Comparison of ENCODE assay signal across 12 cellular contexts in genomic region chr10:128123853-128124252, GRCh38. TPM values are rescaled to one million over a fixed set of nuclear protein-coding genes. Genes with fewer than 3 reads are reported as not detected.
A peak's percentile ranks its signal among the peaks of the same experiment; 100 is the strongest.
DNase-seq lines count a peak whose midpoint lies in the region; ATAC-seq, FAIRE-seq and TF ChIP-seq lines count a peak whose summit lies in the region.
"Had no signal": no experiment of that assay in that cellular context is flagged by ENCODE, and none has a peak within 500 bp of the region (broad histone marks: within the 10 kb centered on the region; RNA-seq: fewer than 3 reads in every experiment).

No MANE protein-coding gene starts in this region.

- CTCF ChIA-PET in GM12878 (lab: Yijun Ruan, JAX), result interaction anchor here (0.6 to 2.5 kb wide), 10 partner anchors 9 to 265 kb away, joined by 3 to 11 read pairs (median 5); no protein-coding TSS in a partner anchor
- CTCF ChIA-PET in HEK293T (lab: Yijun Ruan, JAX), result no interaction called here

- DNase-seq in T-helper 2 cell treated with Interferon-gamma antibody and Interleukin-4, amounts not matched to agents 5 μg/mL and 100 μg/mL, for 36 hours (ENCODE audit: low spot score), result no peak
- no peak for DNase-seq in T-helper 2 cell
- no peak for DNase-seq in NB4 (ENCODE audit: low read depth)
- no peak for DNase-seq in GM12878 (ENCODE audit: low read depth, low spot score)
- no peak for DNase-seq in osteocyte (ENCODE audit: extremely low spot score, unreplicated experiment)
- no peak for DNase-seq in aorta
- DNase-seq in HEK293T (ENCODE audit: extremely low spot score), result no peak
- DNase-seq: GOT3, NCI-H510A had no signal

- intact Hi-C loops in GM12878 (cut with micrococcal nuclease; ENCODE audit: unreplicated experiment) (no loop called here), aorta (cut with DNase I) (no loop called here)

- peaks cover 60% of the 10 kb centered on the region for H3K4me1 Mint-ChIP-seq in T-helper 2 cell treated with Interferon-gamma antibody and Interleukin-4, amounts not matched to agents 5 μg/mL and 100 μg/mL, for 36 hours (ENCODE audit: low read depth)
- peaks cover 38% of the 10 kb centered on the region for H3K4me1 Mint-ChIP-seq in osteocyte (ENCODE audit: unreplicated experiment)

- TF ChIP-seq POLR2A in NB4 (IDR thresholded peaks at IDR 0.05; ENCODE audit: extremely low read depth, insufficient read length) (no peak), GM12878 (IDR thresholded peaks at IDR 0.05; ENCODE audit: low read depth, low read length) (no peak)

- H3K27me3 ChIP-seq in GM12878 (replicated peaks in 1 of 2; ENCODE audit: control insufficient read depth in 2 of 2, insufficient read depth in 2 of 2, low read length in 1 of 2), result no peaks in the 10 kb centered on the region
- H3K27me3 ChIP-seq in aorta (ENCODE audit: control insufficient read depth in 1 of 2, insufficient read depth in 2 of 2, low read length in 1 of 2), result no peaks in the 10 kb centered on the region

- H3K27me3 Mint-ChIP-seq in T-helper 2 cell treated with Interferon-gamma antibody and Interleukin-4, amounts not matched to agents 5 μg/mL and 100 μg/mL, for 36 hours (ENCODE audit: low read depth), result no peaks in the 10 kb centered on the region
- no peaks in the 10 kb centered on the region for H3K27me3 Mint-ChIP-seq in osteocyte (ENCODE audit: unreplicated experiment)

- H3K36me3 ChIP-seq in GM12878 (ENCODE audit: control insufficient read depth in 2 of 2, insufficient read depth in 2 of 2, low read length in 1 of 2) (peaks cover 0 to 10% of the 10 kb centered on the region in 2 experiments; a peak in 3 of 4 replicates), aorta (ENCODE audit: control insufficient read depth in 1 of 2, insufficient read depth in 2 of 2, low read length in 1 of 2) (no peaks in the 10 kb centered on the region)
- H3K36me3 ChIP-seq: tibial nerve had no signal

- H3K27ac ChIP-seq in GM12878 (ENCODE audit: control insufficient read depth, insufficient read depth), result no peak overlapping the region
- no peak overlapping the region for H3K27ac ChIP-seq in aorta (ENCODE audit: low read depth in 1 of 2, low read length in 2 of 2)
- H3K27ac ChIP-seq: coronary artery, tibial nerve had no signal

- H3K4me1 ChIP-seq in GM12878 (ENCODE audit: control insufficient read depth, insufficient read depth, low read length) (peaks cover 6% of the 10 kb centered on the region), aorta (ENCODE audit: control insufficient read depth in 1 of 2, insufficient read depth in 2 of 2, low read length in 2 of 2) (no peaks in the 10 kb centered on the region)

- H3K27ac Mint-ChIP-seq in T-helper 2 cell treated with Interferon-gamma antibody and Interleukin-4, amounts not matched to agents 5 μg/mL and 100 μg/mL, for 36 hours, result peak overlapping the region; percentile 95
- no peak overlapping the region for H3K27ac Mint-ChIP-seq in osteocyte (ENCODE audit: unreplicated experiment)

- no peak for TF ChIP-seq RAD21 in GM12878 (IDR thresholded peaks at IDR 0.05; ENCODE audit: insufficient read depth, low read depth, low read length)

- peak overlapping the region; percentile 88 for H3K4me2 ChIP-seq in GM12878 (ENCODE audit: control insufficient read depth, insufficient read depth)

- no peak for FAIRE-seq in GM12878 (lab: Jason Lieb, UNC)

- in situ Hi-C loops in GM12878 (cut with MboI), result no loop called here

- H3K79me2 ChIP-seq in GM12878 (ENCODE audit: control insufficient read depth, insufficient read depth, low read length), result peaks cover 66% of the 10 kb centered on the region

- BruUV-seq in GM12878 (replicated peaks; lab: Mats Ljungman, UMichigan), result no TSS peak

- H3K4me3 ChIP-seq in NB4 (ENCODE audit: low read depth, low read length) (peak overlapping the region; percentile 94), GM12878 (peak overlapping the region; percentile 84), aorta (ENCODE audit: low read length in 2 of 2) (no peak overlapping the region)
- H3K4me3 ChIP-seq: coronary artery, tibial nerve had no signal

- peak overlapping the region; percentile 88; the same call in 1 of the 2 replicates for H3K9ac ChIP-seq in GM12878 (ENCODE audit: control insufficient read depth, insufficient read depth, low read length)

- no peaks in the 10 kb centered on the region for H4K20me1 ChIP-seq in GM12878 (ENCODE audit: control insufficient read depth, insufficient read depth)

- TF ChIP-seq EP300 in GM12878 (IDR thresholded peaks at IDR 0.05; ENCODE audit: borderline replicate concordance in 1 of 2, control insufficient read depth in 1 of 2, low read depth in 2 of 2, low read length in 2 of 2), result no peak

- H3K9me3 ChIP-seq in GM12878 (replicated peaks; ENCODE audit: control insufficient read depth, insufficient read depth, low read length) (no peaks in the 10 kb centered on the region), aorta (ENCODE audit: control insufficient read depth, low read length) (no peaks in the 10 kb centered on the region)
- H3K9me3 ChIP-seq: tibial nerve had no signal

- no peak for ATAC-seq in GM12878
- no peak for ATAC-seq in aorta (ENCODE audit: low FRiP score)
- ATAC-seq in GM21529 (IDR thresholded peaks at IDR 0.05; ENCODE audit: unreplicated experiment), result no peak

- peaks cover 56% of the 10 kb centered on the region for H3K36me3 Mint-ChIP-seq in T-helper 2 cell treated with Interferon-gamma antibody and Interleukin-4, amounts not matched to agents 5 μg/mL and 100 μg/mL, for 36 hours (ENCODE audit: low read depth)
- no peaks in the 10 kb centered on the region for H3K36me3 Mint-ChIP-seq in osteocyte (ENCODE audit: unreplicated experiment)

- POLR2A ChIA-PET in GM12878 (lab: Charles Lee) (interaction anchor here (0.6 to 3.6 kb wide), 4 partner anchors 8 to 61 kb away, joined by 3 to 24 read pairs (median 4); no protein-coding TSS in a partner anchor), HEK293T (lab: Yijun Ruan, JAX) (no interaction called here)

- SMC1A ChIA-PET in GM12878 (lab: Charles Lee; ENCODE audit: uncharacterized antibody, unreplicated experiment), result interaction anchor here (0.7 to 2.0 kb wide), 7 partner anchors 10 to 111 kb away, joined by 3 to 8 read pairs (median 4); no protein-coding TSS in a partner anchor

- no peak overlapping the region for H2AFZ ChIP-seq in GM12878 (ENCODE audit: control insufficient read depth, low read depth, low read length)

- no peak for TF ChIP-seq CTCF in NB4 (IDR thresholded peaks at IDR 0.05; ENCODE audit: low read depth, low read length)
- no peak for TF ChIP-seq CTCF in GM12878 (IDR thresholded peaks at IDR 0.05 in 2 of 3, conservative IDR thresholded peaks at IDR 0.05 in 1 of 3; ENCODE audit: control insufficient read depth in 2 of 3, extremely low read depth in 1 of 3, insufficient read depth in 1 of 3, low read depth in 3 of 3, low read length in 3 of 3)
- no peak for TF ChIP-seq CTCF in osteocyte (IDR thresholded peaks at IDR 0.05)

- H3K4me3 Mint-ChIP-seq in T-helper 2 cell treated with Interferon-gamma antibody and Interleukin-4, amounts not matched to agents 5 μg/mL and 100 μg/mL, for 36 hours, result peak overlapping the region; percentile 97
- peak overlapping the region; percentile 88 for H3K4me3 Mint-ChIP-seq in osteocyte (ENCODE audit: unreplicated experiment)

- H3K9me3 Mint-ChIP-seq in T-helper 2 cell treated with Interferon-gamma antibody and Interleukin-4, amounts not matched to agents 5 μg/mL and 100 μg/mL, for 36 hours, result no peaks in the 10 kb centered on the region
- H3K9me3 Mint-ChIP-seq in osteocyte (ENCODE audit: unreplicated experiment), result no peaks in the 10 kb centered on the region

- RAD21 ChIA-PET in GM12878 (lab: Charles Lee; ENCODE audit: unreplicated experiment), result interaction anchor here (0.9 to 1.2 kb wide), 3 partner anchors 21 to 55 kb away, joined by 3 read pairs; no protein-coding TSS in a partner anchor

TF ChIP-seq in GM12878, 131 proteins besides CTCF, POLR2A, EP300 and RAD21:
- TF ChIP-seq RAD51 (IDR thresholded peaks at IDR 0.05) (peak; percentile 66), ZZZ3 (IDR thresholded peaks at IDR 0.05; ENCODE audit: control insufficient read depth, insufficient read length, low read depth) (no peak), SMARCA5 (IDR thresholded peaks at IDR 0.05) (no peak)

TF ChIP-seq in HEK293T, 16 proteins besides CTCF, POLR2A, EP300 and RAD21 (continues in another document):
- TF ChIP-seq ELF4 (IDR thresholded peaks at IDR 0.05), result no peak
- no peak for TF ChIP-seq ARNT (IDR thresholded peaks at IDR 0.05)
- no peak for TF ChIP-seq ZNF384 (IDR thresholded peaks at IDR 0.05)
- no peak for TF ChIP-seq NFRKB (IDR thresholded peaks at IDR 0.05)
- no peak for TF ChIP-seq PKNOX1 (IDR thresholded peaks at IDR 0.05)
- no peak for TF ChIP-seq SP1 (IDR thresholded peaks at IDR 0.05)
- TF ChIP-seq FOXM1 (IDR thresholded peaks at IDR 0.05; ENCODE audit: borderline replicate concordance), result no peak
- TF ChIP-seq TARDBP (IDR thresholded peaks at IDR 0.05), result no peak
- no peak for TF ChIP-seq HDGF (IDR thresholded peaks at IDR 0.05; ENCODE audit: borderline replicate concordance)
- no peak for TF ChIP-seq FOXK2 (IDR thresholded peaks at IDR 0.05)

RNA-seq across cellular contexts. Expression of gene MKI67, which starts 2.4 kb away (rescaled TPM):
- 83.4 and 83.6 TPM in 2 replicates for total RNA-seq in GM12878 (2013; cell fraction: nucleolus; rRNA removed)
- total RNA-seq in GM12878 (2014; rRNA removed) (72.0 and 89.6 TPM in 2 replicates), GM12878 (2014; rRNA removed; fragmentation: Illumina TruSeq; extraction: Trizol) (75.9 and 82.4 TPM in 2 replicates), GM12878 (2021) (168 and 183 TPM in 2 replicates), osteocyte (19.3 and 25.1 TPM in 2 replicates), aorta (1 to 10 TPM; 1.2 to 4.2 TPM)
- polyA plus RNA-seq in GM12878 (2011; ENCODE audit: low read depth), result 35.4 TPM
- polyA plus RNA-seq in GM12878 (2011; rRNA removed) (53.4 and 54.7 TPM in 2 replicates), GM12878 (2014; fragmentation: Illumina TruSeq; extraction: Trizol) (174 and 182 TPM in 2 replicates), GM12878 (2014; fragmentation: Nextera tagmentation; extraction: Ambion mirVana) (10 to 100 TPM; 22.3 to 37.5 TPM), GM12878 (2014; rRNA removed) (76.3 and 88.9 TPM in 2 replicates), GM12878 (2016; fragmentation: Nextera tagmentation; extraction: Ambion mirVana) (100 to 1,000 TPM; 143 to 148 TPM), aorta (under 1 TPM; 0.03 to 0.50 TPM)
- 49.7 and 61.9 TPM in 2 replicates for polyA plus RNA-seq in GM12878 (2011; cell fraction: cytosol; rRNA removed)
- 147 and 191 TPM in 2 replicates for polyA plus RNA-seq in GM12878 (2011; cell fraction: nucleus; rRNA removed)
- 44.4 and 49.8 TPM in 2 replicates for polyA plus RNA-seq in GM12878 (2012)
- 51.4 and 64.0 TPM in 2 replicates for polyA minus RNA-seq in GM12878 (2011; rRNA and poly(A)+ RNA removed)
- polyA minus RNA-seq in GM12878 (2011; cell fraction: cytosol; rRNA and poly(A)+ RNA removed), result 61.1 and 66.3 TPM in 2 replicates
- polyA minus RNA-seq in GM12878 (2011; cell fraction: nucleus; rRNA and poly(A)+ RNA removed), result 61.4 and 96.2 TPM in 2 replicates

Comparison
In these comparisons a context has a peak if more than half of its experiments do, and no peak if none do; other contexts are left out.
1. H3K4me3 ChIP-seq: peak in NB4 (single experiment) and GM12878 (single experiment); none in aorta (0 of 2).